Comparison of ENCODE assay signal across 1 cellular context in the genomic region with DNA sequence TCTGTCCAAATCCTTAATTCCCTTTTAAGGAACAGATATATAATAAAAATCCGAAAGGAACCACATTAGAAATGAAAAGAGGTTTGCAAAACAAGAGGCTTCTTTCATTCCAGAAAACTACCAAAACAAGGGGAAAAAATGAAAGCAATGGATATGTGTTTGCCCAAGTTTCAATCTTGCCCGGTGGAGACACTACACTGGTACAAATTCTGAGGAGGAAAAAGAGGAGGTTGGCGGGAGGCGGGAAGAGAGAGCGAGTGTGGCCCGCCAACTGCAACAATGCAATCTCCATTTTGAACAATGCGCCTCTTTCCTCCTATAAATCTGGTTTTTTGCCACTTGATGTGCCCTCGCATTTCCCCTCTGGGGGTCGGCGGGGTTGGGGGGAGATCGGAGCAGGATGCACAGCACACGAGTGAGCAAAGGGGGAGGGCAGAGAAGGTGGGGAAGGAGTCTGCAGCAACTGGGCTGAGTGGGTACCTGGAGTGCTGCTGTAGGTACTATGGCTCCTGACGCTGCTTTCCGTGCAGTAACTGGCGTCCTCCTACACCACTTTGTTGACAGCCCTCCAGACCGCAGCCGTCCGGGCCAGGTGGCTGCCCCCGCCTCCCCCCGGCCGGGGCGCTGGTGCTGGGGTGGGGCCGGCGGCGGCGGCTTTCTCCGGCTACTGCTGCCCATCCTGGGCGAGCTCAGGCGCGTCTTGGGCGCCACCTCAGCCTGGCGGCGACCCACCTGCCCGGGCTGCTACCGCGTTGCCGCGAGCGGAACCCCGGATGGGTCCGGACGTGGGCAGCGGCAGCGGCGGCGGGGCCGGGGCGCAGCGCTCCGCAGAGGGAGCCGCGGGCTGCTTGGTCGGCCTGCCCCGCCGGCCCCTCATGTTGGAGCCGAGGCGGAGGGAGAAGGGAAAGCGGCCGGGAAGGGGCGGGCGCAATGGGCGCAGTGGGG.
A peak's percentile ranks its signal among the peaks of the same experiment; 100 is the strongest.
TF ChIP-seq lines count a peak whose summit lies in the region.

No MANE protein-coding gene starts in this region.

TF ChIP-seq in A549, 52 proteins besides CTCF, POLR2A, EP300 and RAD21 (continued from another document):
- TF ChIP-seq CHD2 (IDR thresholded peaks at IDR 0.05; ENCODE audit: low read length, partially characterized antibody) (no peak), BHLHE40 (IDR thresholded peaks at IDR 0.05; ENCODE audit: low read depth, low read length) (no peak), ESRRA (IDR thresholded peaks at IDR 0.05; ENCODE audit: borderline replicate concordance, low read length) (no peak), KDM5A (IDR thresholded peaks at IDR 0.05) (0 out of 2 replicates have a peak, but pooled peaks have one; percentile 10), RFX5 (IDR thresholded peaks at IDR 0.05) (0 out of 2 replicates have a peak, but pooled peaks have one; percentile 1), ATOH8 (CRISPR knock-in tag; IDR thresholded peaks at IDR 0.05; ENCODE audit: low read depth) (peak; percentile 82; the same call in 1 of the 2 replicates), CEBPB (IDR thresholded peaks at IDR 0.05) (peak in 1 of 2 experiments; percentile 25; a peak in 1 of 4 replicates), KDM1A (IDR thresholded peaks at IDR 0.05; ENCODE audit: low read depth) (no peak; the same call in 1 of the 2 replicates), CHD4 (IDR thresholded peaks at IDR 0.05; ENCODE audit: borderline replicate concordance) (no peak), JUN (IDR thresholded peaks at IDR 0.05) (peak in 1 of 2 experiments; percentile 91; a peak in 4 of 5 replicates), RCOR1 (IDR thresholded peaks at IDR 0.05; ENCODE audit: low read depth, low read length) (no peak), NFE2L2 (conservative IDR thresholded peaks at IDR 0.05; ENCODE audit: low read length) (no peak), HOXA7 (CRISPR knock-in tag; IDR thresholded peaks at IDR 0.05) (no peak; the same call in 1 of the 2 replicates), MAZ (IDR thresholded peaks at IDR 0.05; ENCODE audit: borderline replicate concordance, low read depth, low read length) (no peak; the same call in 1 of the 2 replicates), E2F6 (IDR thresholded peaks at IDR 0.05; ENCODE audit: borderline replicate concordance, low read depth) (peak; percentile 70; the same call in 1 of the 2 replicates), EHMT2 (IDR thresholded peaks at IDR 0.05; ENCODE audit: low read depth) (no peak), CBX8 (IDR thresholded peaks at IDR 0.05) (no peak), SMC3 (IDR thresholded peaks at IDR 0.05) (no peak; the same call in 2 of the 3 replicates), FOSB (CRISPR knock-in tag; IDR thresholded peaks at IDR 0.05) (0 out of 2 replicates have a peak, but pooled peaks have one; percentile 71), ZFP36 (IDR thresholded peaks at IDR 0.05; ENCODE audit: borderline replicate concordance, partially characterized antibody) (no peak), HOXB13 (CRISPR knock-in tag; IDR thresholded peaks at IDR 0.05; ENCODE audit: low read depth) (peak; percentile 63; the same call in 1 of the 2 replicates), POLR2AphosphoS2 (conservative IDR thresholded peaks at IDR 0.05; ENCODE audit: low read length) (no peak), HEYL (CRISPR knock-in tag; IDR thresholded peaks at IDR 0.05) (no peak), NR3C1 (IDR thresholded peaks at IDR 0.05) (no peak), ZNF302 (CRISPR knock-in tag; IDR thresholded peaks at IDR 0.05) (no peak), CBX2 (IDR thresholded peaks at IDR 0.05; ENCODE audit: borderline replicate concordance, low read depth) (no peak), EHF (CRISPR knock-in tag; IDR thresholded peaks at IDR 0.05) (no peak), TP53 (CRISPR knock-in tag; IDR thresholded peaks at IDR 0.05) (0 out of 2 replicates have a peak, but pooled peaks have one; percentile 76), SREBF2 (IDR thresholded peaks at IDR 0.05) (no peak), RNF2 (IDR thresholded peaks at IDR 0.05; ENCODE audit: borderline replicate concordance, low read depth) (no peak), FOSL2 (IDR thresholded peaks at IDR 0.05) (no peak), FOSL2 (CRISPR knock-in tag; IDR thresholded peaks at IDR 0.05) (no peak), FOXS1 (CRISPR knock-in tag; IDR thresholded peaks at IDR 0.05) (no peak), HES2 (IDR thresholded peaks at IDR 0.05) (no peak), PHF8 (IDR thresholded peaks at IDR 0.05; ENCODE audit: borderline replicate concordance, low read depth) (peak; percentile 84), HOXB5 (CRISPR knock-in tag; IDR thresholded peaks at IDR 0.05) (peak; percentile 29; the same call in 1 of the 2 replicates), TFCP2L1 (CRISPR knock-in tag; IDR thresholded peaks at IDR 0.05) (0 out of 2 replicates have a peak, but pooled peaks have one; percentile 72), MAFK (IDR thresholded peaks at IDR 0.05; ENCODE audit: partially characterized antibody) (no peak)
- TF ChIP-seq, protein P1, sequence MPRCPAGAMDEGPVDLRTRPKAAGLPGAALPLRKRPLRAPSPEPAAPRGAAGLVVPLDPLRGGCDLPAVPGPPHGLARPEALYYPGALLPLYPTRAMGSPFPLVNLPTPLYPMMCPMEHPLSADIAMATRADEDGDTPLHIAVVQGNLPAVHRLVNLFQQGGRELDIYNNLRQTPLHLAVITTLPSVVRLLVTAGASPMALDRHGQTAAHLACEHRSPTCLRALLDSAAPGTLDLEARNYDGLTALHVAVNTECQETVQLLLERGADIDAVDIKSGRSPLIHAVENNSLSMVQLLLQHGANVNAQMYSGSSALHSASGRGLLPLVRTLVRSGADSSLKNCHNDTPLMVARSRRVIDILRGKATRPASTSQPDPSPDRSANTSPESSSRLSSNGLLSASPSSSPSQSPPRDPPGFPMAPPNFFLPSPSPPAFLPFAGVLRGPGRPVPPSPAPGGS (IDR thresholded peaks at IDR 0.05), result peak; percentile 44; the same call in 1 of the 3 replicates
- TF ChIP-seq, protein P2, sequence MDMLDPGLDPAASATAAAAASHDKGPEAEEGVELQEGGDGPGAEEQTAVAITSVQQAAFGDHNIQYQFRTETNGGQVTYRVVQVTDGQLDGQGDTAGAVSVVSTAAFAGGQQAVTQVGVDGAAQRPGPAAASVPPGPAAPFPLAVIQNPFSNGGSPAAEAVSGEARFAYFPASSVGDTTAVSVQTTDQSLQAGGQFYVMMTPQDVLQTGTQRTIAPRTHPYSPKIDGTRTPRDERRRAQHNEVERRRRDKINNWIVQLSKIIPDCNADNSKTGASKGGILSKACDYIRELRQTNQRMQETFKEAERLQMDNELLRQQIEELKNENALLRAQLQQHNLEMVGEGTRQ (IDR thresholded peaks at IDR 0.05), result no peak
- TF ChIP-seq, protein P3, sequence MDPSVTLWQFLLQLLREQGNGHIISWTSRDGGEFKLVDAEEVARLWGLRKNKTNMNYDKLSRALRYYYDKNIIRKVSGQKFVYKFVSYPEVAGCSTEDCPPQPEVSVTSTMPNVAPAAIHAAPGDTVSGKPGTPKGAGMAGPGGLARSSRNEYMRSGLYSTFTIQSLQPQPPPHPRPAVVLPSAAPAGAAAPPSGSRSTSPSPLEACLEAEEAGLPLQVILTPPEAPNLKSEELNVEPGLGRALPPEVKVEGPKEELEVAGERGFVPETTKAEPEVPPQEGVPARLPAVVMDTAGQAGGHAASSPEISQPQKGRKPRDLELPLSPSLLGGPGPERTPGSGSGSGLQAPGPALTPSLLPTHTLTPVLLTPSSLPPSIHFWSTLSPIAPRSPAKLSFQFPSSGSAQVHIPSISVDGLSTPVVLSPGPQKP (IDR thresholded peaks at IDR 0.05; ENCODE audit: low read depth, low read length), result no peak
- TF ChIP-seq, protein P4, sequence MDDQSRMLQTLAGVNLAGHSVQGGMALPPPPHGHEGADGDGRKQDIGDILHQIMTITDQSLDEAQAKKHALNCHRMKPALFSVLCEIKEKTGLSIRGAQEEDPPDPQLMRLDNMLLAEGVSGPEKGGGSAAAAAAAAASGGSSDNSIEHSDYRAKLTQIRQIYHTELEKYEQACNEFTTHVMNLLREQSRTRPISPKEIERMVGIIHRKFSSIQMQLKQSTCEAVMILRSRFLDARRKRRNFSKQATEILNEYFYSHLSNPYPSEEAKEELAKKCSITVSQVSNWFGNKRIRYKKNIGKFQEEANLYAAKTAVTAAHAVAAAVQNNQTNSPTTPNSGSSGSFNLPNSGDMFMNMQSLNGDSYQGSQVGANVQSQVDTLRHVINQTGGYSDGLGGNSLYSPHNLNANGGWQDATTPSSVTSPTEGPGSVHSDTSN (IDR thresholded peaks at IDR 0.05), result peak; percentile 46; the same call in 1 of the 2 replicates
